5 cellular contexts compared by ENCODE assay signal in genomic region chr6:164178933-164179332, GRCh38.
"Had no signal": no experiment of that assay in that cellular context is flagged by ENCODE, and none has a peak within 500 bp of the region (broad histone marks: within the 10 kb centered on the region; RNA-seq: fewer than 3 reads in every experiment).

No MANE protein-coding gene starts in this region.

- H3K4me3 Mint-ChIP-seq: H9 had no signal

- H3K4me3 ChIP-seq: GM23248 had no signal

- H3K27ac Mint-ChIP-seq: H9 had no signal

- H3K27ac ChIP-seq: GM23248 had no signal

- DNase-seq: GM23248, GOT3, H9, HCEC 1CT, IMR-90 had no signal

- H3K9ac ChIP-seq: GM23248 had no signal

- H2AFZ ChIP-seq: GM23248 had no signal
